In the genomic region with DNA sequence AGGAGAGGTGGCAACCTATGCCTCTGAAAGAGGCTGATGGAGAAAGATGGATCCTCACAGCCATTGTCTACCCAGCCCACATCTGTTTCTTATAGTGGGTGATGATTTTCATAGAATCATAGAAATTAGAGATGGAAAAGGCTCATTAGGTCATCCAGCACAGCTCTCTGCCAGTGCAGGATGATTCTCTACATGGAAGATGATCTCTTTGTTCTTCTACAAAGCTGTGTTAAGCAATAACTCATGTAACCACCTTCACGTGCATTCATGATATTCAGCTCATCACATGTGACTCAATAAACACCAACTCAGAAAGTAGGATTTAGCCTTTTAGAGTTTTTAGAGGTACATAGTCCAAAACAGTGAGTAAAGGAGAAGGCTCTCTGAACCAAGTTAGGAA, we compare ENCODE assay signal across 30 cellular contexts.
"Had no signal": no experiment of that assay in that cellular context is flagged by ENCODE, and none has a peak within 500 bp of the region (broad histone marks: within the 10 kb centered on the region; RNA-seq: fewer than 3 reads in every experiment).

No MANE protein-coding gene starts in this region.

- ATAC-seq: activated CD8-positive, alpha-beta T cell treated with anti-CD3 and anti-CD28 coated beads for 36 hours; PC-3; T-cell had no signal

- H3K27me3 Mint-ChIP-seq: activated CD8-positive, alpha-beta T cell treated with anti-CD3 and anti-CD28 coated beads for 36 hours; activated T-cell treated with anti-CD3 and anti-CD28 coated beads, Interleukin-2, amount 50 U/mL, for 24 hours; T-cell had no signal

- H3K27ac ChIP-seq: ascending aorta, Peyer's patch, SJSA1 had no signal

- H3K4me3 ChIP-seq: ascending aorta, MG63, Peyer's patch, SJSA1 had no signal

- FAIRE-seq: TTC549 had no signal

- H3K9me3 Mint-ChIP-seq: activated CD8-positive, alpha-beta T cell treated with anti-CD3 and anti-CD28 coated beads for 36 hours; activated naive CD4-positive, alpha-beta T cell treated with anti-CD3 and anti-CD28 coated beads, Interleukin-2, amount 50 U/mL, for 24 hours; activated T-cell treated with anti-CD3 and anti-CD28 coated beads, Interleukin-2, amount 50 U/mL, for 24 hours had no signal

- H3K36me3 Mint-ChIP-seq: activated naive CD4-positive, alpha-beta T cell treated with anti-CD3 and anti-CD28 coated beads, Interleukin-2, amount 50 U/mL, for 24 hours; activated naive CD8-positive, alpha-beta T cell treated with anti-CD3 and anti-CD28 coated beads, Interleukin-2, amount 10 ng/mL, durations not matched to agents 7 days and 5 days; T-cell had no signal

- H3K27ac Mint-ChIP-seq: activated CD4-positive, alpha-beta T cell treated with anti-CD3 and anti-CD28 coated beads, Interleukin-2, amount 10 ng/mL, durations not matched to agents 24 days and 14 days; activated CD8-positive, alpha-beta T cell treated with anti-CD3 and anti-CD28 coated beads for 36 hours; activated naive CD4-positive, alpha-beta T cell treated with anti-CD3 and anti-CD28 coated beads, Interleukin-2, amount 50 U/mL, for 24 hours; activated naive CD8-positive, alpha-beta T cell treated with anti-CD3 and anti-CD28 coated beads, Interleukin-2, amount 10 ng/mL, durations not matched to agents 7 days and 5 days; activated T-cell treated with anti-CD3 and anti-CD28 coated beads, Interleukin-2, amount 50 U/mL, for 24 hours; activated T-helper 2 cell treated with anti-CD3 and anti-CD28 coated beads, Interferon-gamma antibody, Interleukin-2, Interleukin-4, amounts not matched to agents 10 μg/mL and 5 μg/mL and 100 μg/mL, durations not matched to agents 14 hours and 24 hours and 36 hours; T-cell had no signal

- DNase-seq: activated CD4-positive, alpha-beta T cell treated with anti-CD3 and anti-CD28 coated beads, Interleukin-2, amount 10 ng/mL, durations not matched to agents 24 days and 14 days; activated CD4-positive, alpha-beta T cell treated with anti-CD3 and anti-CD28 coated beads, Interleukin-2, amount 50 U/mL, for 4 hours; activated CD8-positive, alpha-beta T cell treated with anti-CD3 and anti-CD28 coated beads for 36 hours; activated gamma-delta T cell; activated naive CD4-positive, alpha-beta T cell treated with Interleukin-2 at 50 U/mL for 16 hours; activated naive CD8-positive, alpha-beta T cell treated with anti-CD3 and anti-CD28 coated beads, Interleukin-2, amount 10 ng/mL, durations not matched to agents 7 days and 5 days; activated T-cell treated with anti-CD3 and anti-CD28 coated beads, Interleukin-2, amount 50 U/mL, for 24 hours; amygdala; Kasumi-1; KG1; MG63; NCI-H1092; NCI-H1436 treated with DMSO at 0.1 percent for 48 hours; NCI-H1694 treated with DMSO at 0.1 percent for 48 hours; NCI-H2029; NCI-H345; NCI-H524 treated with DMSO at 0.1 percent for 48 hours; PC-3; Peyer's patch; RPMI8226; SHP77 treated with DMSO at 0.1 percent for 48 hours; SK-N-SH; T-cell; T-helper 2 cell; T-helper 9 cell had no signal

- H3K36me3 ChIP-seq: ascending aorta, MG63, Peyer's patch, SJSA1 had no signal

- H3K9me2 ChIP-seq: SK-N-SH had no signal

- H3K4me1 Mint-ChIP-seq: activated naive CD4-positive, alpha-beta T cell treated with anti-CD3 and anti-CD28 coated beads, Interleukin-2, amount 50 U/mL, for 24 hours; T-cell had no signal

- H3K4me1 ChIP-seq: SJSA1 had no signal

- H3K4me3 Mint-ChIP-seq: activated CD4-positive, alpha-beta T cell treated with anti-CD3 and anti-CD28 coated beads, Interleukin-2, amount 10 ng/mL, durations not matched to agents 24 days and 14 days; activated CD8-positive, alpha-beta T cell treated with anti-CD3 and anti-CD28 coated beads for 36 hours; activated naive CD4-positive, alpha-beta T cell treated with anti-CD3 and anti-CD28 coated beads, Interleukin-2, amount 50 U/mL, for 24 hours; activated naive CD8-positive, alpha-beta T cell treated with anti-CD3 and anti-CD28 coated beads, Interleukin-2, amount 10 ng/mL, durations not matched to agents 7 days and 5 days; activated T-cell treated with anti-CD3 and anti-CD28 coated beads, Interleukin-2, amount 50 U/mL, for 24 hours; T-cell had no signal

- H3K9me3 ChIP-seq: ascending aorta, MG63, Peyer's patch, SJSA1, SK-N-SH had no signal

- H3K4me2 ChIP-seq: SK-N-SH had no signal

- H3K27me3 ChIP-seq: ascending aorta, MG63, Peyer's patch, SJSA1 had no signal
